ENCODE assay signal across 22 cellular contexts in genomic region chr7:22554184-22554583, GRCh38. TPM values are rescaled to one million over a fixed set of nuclear protein-coding genes. Genes with fewer than 3 reads are reported as not detected.
A peak's percentile ranks its signal among the peaks of the same experiment; 100 is the strongest.
DNase-seq lines count a peak whose midpoint lies in the region; ATAC-seq, FAIRE-seq and TF ChIP-seq lines count a peak whose summit lies in the region.
"Had no signal": no experiment of that assay in that cellular context is flagged by ENCODE, and none has a peak within 500 bp of the region (broad histone marks: within the 10 kb centered on the region; RNA-seq: fewer than 3 reads in every experiment).

No MANE protein-coding gene starts in this region.

- H3K27me3 ChIP-seq in right atrium auricular region (peaks cover 7% of the 10 kb centered on the region in 2 donors), esophagus muscularis mucosa (peaks cover 0 to 22% (median 7%) of the 10 kb centered on the region in 4 donors), osteoblast (ENCODE audit: insufficient read depth, low read length) (peaks cover 16% of the 10 kb centered on the region), pancreas (peaks cover 0 to 18% (median 0%) of the 10 kb centered on the region in 4 donors)

- no peak for TF ChIP-seq CTCF in right atrium auricular region (IDR thresholded peaks at IDR 0.05)
- no peak for TF ChIP-seq CTCF in esophagus muscularis mucosa (IDR thresholded peaks at IDR 0.05)
- TF ChIP-seq CTCF in osteoblast (IDR thresholded peaks at IDR 0.05; ENCODE audit: extremely low read depth, low read depth, low read length), result no peak
- TF ChIP-seq CTCF in pancreas (IDR thresholded peaks at IDR 0.05), result no peak
- TF ChIP-seq CTCF in D721Med (IDR thresholded peaks at IDR 0.05; ENCODE audit: insufficient read depth, missing control alignments), result no peak

- no peak overlapping the region for H2AFZ ChIP-seq in osteoblast (ENCODE audit: low read length)

- no peak overlapping the region for H3K27ac ChIP-seq in right atrium auricular region
- H3K27ac ChIP-seq in esophagus muscularis mucosa (replicated peaks in 1 of 4), result no peak overlapping the region
- H3K27ac ChIP-seq in osteoblast (ENCODE audit: low read depth, low read length), result no peak overlapping the region
- no peak overlapping the region for H3K27ac ChIP-seq in pancreas
- H3K27ac ChIP-seq: A549 had no signal

- intact Hi-C loops in left ventricle myocardium superior (cut with micrococcal nuclease), result loop anchor here (10.0 kb wide), 1 partner anchor 501 kb away; no protein-coding TSS in a partner anchor
- intact Hi-C loops in esophagus muscularis mucosa (cut with DNase I), result no loop called here
- intact Hi-C loops in pancreas (cut with DNase I), result loop anchor here (10.0 kb wide), 3 partner anchors 181 to 511 kb away; no protein-coding TSS in a partner anchor

- no peak overlapping the region for H3K4me2 ChIP-seq in osteoblast (ENCODE audit: insufficient read depth, low read length)
- H3K4me2 ChIP-seq: A549 had no signal

- no peak for TF ChIP-seq POLR2A in esophagus muscularis mucosa (IDR thresholded peaks at IDR 0.05; ENCODE audit: low read depth)

- no peaks in the 10 kb centered on the region for H3K79me2 ChIP-seq in osteoblast (ENCODE audit: insufficient read depth, low read length)

- no peak for TF ChIP-seq EP300 in esophagus muscularis mucosa (IDR thresholded peaks at IDR 0.05)

- ATAC-seq in left ventricle myocardium superior (no peak), pancreas (no peak)
- ATAC-seq: A549, HCT116 had no signal

- no peak overlapping the region for H3K4me3 ChIP-seq in right atrium auricular region
- no peak overlapping the region for H3K4me3 ChIP-seq in esophagus muscularis mucosa
- no peak overlapping the region for H3K4me3 ChIP-seq in osteoblast (ENCODE audit: insufficient read depth, low read length)
- H3K4me3 ChIP-seq in pancreas, result no peak overlapping the region
- H3K4me3 ChIP-seq: A549 had no signal

- H3K36me3 ChIP-seq in right atrium auricular region (no peaks in the 10 kb centered on the region), esophagus muscularis mucosa (no peaks in the 10 kb centered on the region), osteoblast (ENCODE audit: insufficient read depth, low read length) (no peaks in the 10 kb centered on the region), pancreas (no peaks in the 10 kb centered on the region)
- H3K36me3 ChIP-seq: BE2C had no signal

- H3K4me1 ChIP-seq in right atrium auricular region (peaks cover 0 to 13% of the 10 kb centered on the region in 2 donors), esophagus muscularis mucosa (peaks cover 8 to 14% (median 11%) of the 10 kb centered on the region in 4 donors), osteoblast (ENCODE audit: insufficient read depth, low read length) (peaks cover 15% of the 10 kb centered on the region), pancreas (no peaks in the 10 kb centered on the region)
- H3K4me1 ChIP-seq: BE2C had no signal

- no peak for FAIRE-seq in pancreas (lab: Jason Lieb, UNC)
- no peak for FAIRE-seq in D721Med (lab: Jason Lieb, UNC)
- FAIRE-seq: A549, G401.6, GM12892 had no signal

- H3K9me3 ChIP-seq in right atrium auricular region (no peaks in the 10 kb centered on the region), esophagus muscularis mucosa (no peaks in the 10 kb centered on the region), osteoblast (ENCODE audit: low read depth, low read length) (no peaks in the 10 kb centered on the region), pancreas (no peaks in the 10 kb centered on the region)
- H3K9me3 ChIP-seq: A549, BE2C had no signal

- DNase-seq in right atrium auricular region (ENCODE audit: low spot score) (peak; percentile 50), left ventricle myocardium superior (no peak), esophagus muscularis mucosa (ENCODE audit: extremely low spot score) (peak; percentile 77), osteoblast (ENCODE audit: insufficient read length, low spot score, missing footprints) (peak; percentile 61), pancreas (no peak), D721Med (ENCODE audit: insufficient read length, low spot score) (no peak)
- DNase-seq in activated naive CD4-positive, alpha-beta T cell treated with Interleukin-2 at 50 U/mL for 16 hours, result no peak
- DNase-seq: 8988T; ACHN; AML-193; BE2C; C1 segment of cervical spinal cord; Calu3; CD4-positive, alpha-beta memory T cell; COR-L47; DMS153; DND-41; H9 had no signal

- no peaks in the 10 kb centered on the region for H4K20me1 ChIP-seq in osteoblast (ENCODE audit: insufficient read depth, low read length)

- WGBS in esophagus muscularis mucosa, result 97% methylated on average over 5 of the region's 5 CpGs
- WGBS in pancreas, 2 donors, result 82% methylated on average over 5 of the region's 5 CpGs

RNA-seq across cellular contexts. Expression of gene STEAP1B, which starts 54.2 kb away (rescaled TPM):
- total RNA-seq in right atrium auricular region (under 1 TPM in 1 of 2 donors, not detected in 1; 0.39 TPM), left ventricle myocardium superior (0.69 TPM), esophagus muscularis mucosa (1 to 10 TPM; 1.6 to 2.2 (median 1.6) TPM), osteoblast (31.8 and 40.4 TPM in 2 replicates), pancreas (not detected)
- not detected for polyA plus RNA-seq in pancreas
- total RNA-seq: CD4-positive, alpha-beta memory T cell had no signal
- polyA plus RNA-seq: CD4-positive, alpha-beta memory T cell had no signal

Comparison
In these comparisons a context has a peak if more than half of its experiments do, and no peak if none do; other contexts are left out.
1. DNase-seq: peak in right atrium auricular region (single experiment), esophagus muscularis mucosa (single experiment) and osteoblast (single experiment); none in left ventricle myocardium superior (single experiment), pancreas (0 of 6), D721Med (single experiment) and activated naive CD4-positive, alpha-beta T cell treated with Interleukin-2 at 50 U/mL for 16 hours (single experiment).
2. RNA of gene STEAP1B, which starts 54.2 kb away (total RNA-seq): 31.8 to 40.4 TPM in osteoblast; 1.6 to 2.2 TPM in esophagus muscularis mucosa, 0.69 TPM in left ventricle myocardium superior (single experiment), 0.39 TPM in right atrium auricular region and not detected in pancreas; every median in the first group is over 10 times any median in the second.